ENCODE assay signal across 1 cellular context in the genomic region with DNA sequence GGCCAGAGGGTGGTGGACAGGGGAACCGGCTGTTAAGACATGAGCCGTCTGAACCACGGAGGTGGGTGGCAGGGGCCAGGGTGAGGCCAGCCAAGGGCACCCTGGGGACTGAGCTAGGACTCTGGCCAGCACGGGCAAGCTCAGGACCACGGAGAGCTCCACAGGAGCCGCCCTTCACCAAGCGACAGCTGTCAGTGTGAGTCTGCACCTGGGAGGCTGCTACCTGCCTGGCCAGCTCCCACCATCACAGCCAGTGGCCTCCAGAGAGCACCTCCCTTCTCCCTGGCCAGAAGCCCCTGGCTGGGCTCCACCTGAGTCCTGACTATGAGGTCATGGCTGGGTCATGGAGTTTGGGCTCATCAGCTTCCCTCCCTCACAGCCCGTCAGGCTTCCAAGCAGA.
TF ChIP-seq lines count a peak whose summit lies in the region.

No MANE protein-coding gene starts in this region.

TF ChIP-seq in HepG2, 621 proteins besides CTCF, POLR2A, EP300 and RAD21 (continued from another document and continues in another):
- TF ChIP-seq, protein P1, sequence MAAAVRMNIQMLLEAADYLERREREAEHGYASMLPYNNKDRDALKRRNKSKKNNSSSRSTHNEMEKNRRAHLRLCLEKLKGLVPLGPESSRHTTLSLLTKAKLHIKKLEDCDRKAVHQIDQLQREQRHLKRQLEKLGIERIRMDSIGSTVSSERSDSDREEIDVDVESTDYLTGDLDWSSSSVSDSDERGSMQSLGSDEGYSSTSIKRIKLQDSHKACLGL (CRISPR knock-in tag; IDR thresholded peaks at IDR 0.05) = peak; percentile 65; the same call in 1 of the 2 replicates
- TF ChIP-seq ARNT2 (CRISPR knock-in tag; IDR thresholded peaks at IDR 0.05; ENCODE audit: low read depth) (peak; percentile 67), ZC3H4 (CRISPR knock-in tag; IDR thresholded peaks at IDR 0.05; ENCODE audit: borderline replicate concordance) (no peak), SALL1 (CRISPR knock-in tag; IDR thresholded peaks at IDR 0.05) (peak; percentile 89), GATAD1 (CRISPR knock-in tag; IDR thresholded peaks at IDR 0.05) (peak; percentile 55), EEA1 (CRISPR knock-in tag; IDR thresholded peaks at IDR 0.05; ENCODE audit: borderline replicate concordance) (peak; percentile 50; the same call in 1 of the 2 replicates), HOXA7 (CRISPR knock-in tag; IDR thresholded peaks at IDR 0.05) (0 out of 2 replicates have a peak, but pooled peaks have one; percentile 63), FOXJ3 (CRISPR knock-in tag; IDR thresholded peaks at IDR 0.05; ENCODE audit: borderline replicate concordance) (no peak), ETV6 (CRISPR knock-in tag; conservative IDR thresholded peaks at IDR 0.05) (no peak), ZNF724P (CRISPR knock-in tag; IDR thresholded peaks at IDR 0.05; ENCODE audit: borderline replicate concordance) (peak; percentile 73; the same call in 1 of the 2 replicates), PRMT3 (CRISPR knock-in tag; IDR thresholded peaks at IDR 0.05; ENCODE audit: borderline replicate concordance, low read depth) (0 out of 2 replicates have a peak, but pooled peaks have one; percentile 75), ZFP36L2 (CRISPR knock-in tag; IDR thresholded peaks at IDR 0.05) (0 out of 2 replicates have a peak, but pooled peaks have one; percentile 37), ZNF33A (CRISPR knock-in tag; IDR thresholded peaks at IDR 0.05; ENCODE audit: borderline replicate concordance) (no peak), ZNF530 (CRISPR knock-in tag; IDR thresholded peaks at IDR 0.05; ENCODE audit: low read depth) (peak; percentile 73; the same call in 1 of the 2 replicates), CENPT (CRISPR knock-in tag; IDR thresholded peaks at IDR 0.05; ENCODE audit: low read depth) (no peak), ZNF782 (CRISPR knock-in tag; IDR thresholded peaks at IDR 0.05; ENCODE audit: borderline replicate concordance) (no peak), ZC3H13 (CRISPR knock-in tag; IDR thresholded peaks at IDR 0.05) (peak; percentile 68; the same call in 1 of the 2 replicates), ONECUT2 (CRISPR knock-in tag; IDR thresholded peaks at IDR 0.05) (no peak), SMYD3 (CRISPR knock-in tag; IDR thresholded peaks at IDR 0.05) (no peak), ZNF781 (CRISPR knock-in tag; IDR thresholded peaks at IDR 0.05; ENCODE audit: borderline replicate concordance, not compliant biosample characterization) (peak; percentile 37), ZNF446 (CRISPR knock-in tag; IDR thresholded peaks at IDR 0.05) (peak; percentile 58; the same call in 1 of the 2 replicates), ZNF780A (CRISPR knock-in tag; IDR thresholded peaks at IDR 0.05) (0 out of 2 replicates have a peak, but pooled peaks have one; percentile 50), TOE1 (CRISPR knock-in tag; IDR thresholded peaks at IDR 0.05) (no peak)
- TF ChIP-seq, protein P2, sequence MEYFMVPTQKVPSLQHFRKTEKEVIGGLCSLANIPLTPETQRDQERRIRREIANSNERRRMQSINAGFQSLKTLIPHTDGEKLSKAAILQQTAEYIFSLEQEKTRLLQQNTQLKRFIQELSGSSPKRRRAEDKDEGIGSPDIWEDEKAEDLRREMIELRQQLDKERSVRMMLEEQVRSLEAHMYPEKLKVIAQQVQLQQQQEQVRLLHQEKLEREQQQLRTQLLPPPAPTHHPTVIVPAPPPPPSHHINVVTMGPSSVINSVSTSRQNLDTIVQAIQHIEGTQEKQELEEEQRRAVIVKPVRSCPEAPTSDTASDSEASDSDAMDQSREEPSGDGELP (IDR thresholded peaks at IDR 0.05; ENCODE audit: borderline replicate concordance, low read depth) = peak; percentile 76; the same call in 1 of the 2 replicates
- TF ChIP-seq, protein P3, sequence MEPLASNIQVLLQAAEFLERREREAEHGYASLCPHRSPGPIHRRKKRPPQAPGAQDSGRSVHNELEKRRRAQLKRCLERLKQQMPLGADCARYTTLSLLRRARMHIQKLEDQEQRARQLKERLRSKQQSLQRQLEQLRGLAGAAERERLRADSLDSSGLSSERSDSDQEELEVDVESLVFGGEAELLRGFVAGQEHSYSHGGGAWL (CRISPR knock-in tag; IDR thresholded peaks at IDR 0.05) = peak; percentile 91
- TF ChIP-seq, protein P4, sequence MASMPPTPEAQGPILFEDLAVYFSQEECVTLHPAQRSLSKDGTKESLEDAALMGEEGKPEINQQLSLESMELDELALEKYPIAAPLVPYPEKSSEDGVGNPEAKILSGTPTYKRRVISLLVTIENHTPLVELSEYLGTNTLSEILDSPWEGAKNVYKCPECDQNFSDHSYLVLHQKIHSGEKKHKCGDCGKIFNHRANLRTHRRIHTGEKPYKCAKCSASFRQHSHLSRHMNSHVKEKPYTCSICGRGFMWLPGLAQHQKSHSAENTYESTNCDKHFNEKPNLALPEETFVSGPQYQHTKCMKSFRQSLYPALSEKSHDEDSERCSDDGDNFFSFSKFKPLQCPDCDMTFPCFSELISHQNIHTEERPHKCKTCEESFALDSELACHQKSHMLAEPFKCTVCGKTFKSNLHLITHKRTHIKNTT (CRISPR knock-in tag; IDR thresholded peaks at IDR 0.05) = no peak
- TF ChIP-seq, protein P5, sequence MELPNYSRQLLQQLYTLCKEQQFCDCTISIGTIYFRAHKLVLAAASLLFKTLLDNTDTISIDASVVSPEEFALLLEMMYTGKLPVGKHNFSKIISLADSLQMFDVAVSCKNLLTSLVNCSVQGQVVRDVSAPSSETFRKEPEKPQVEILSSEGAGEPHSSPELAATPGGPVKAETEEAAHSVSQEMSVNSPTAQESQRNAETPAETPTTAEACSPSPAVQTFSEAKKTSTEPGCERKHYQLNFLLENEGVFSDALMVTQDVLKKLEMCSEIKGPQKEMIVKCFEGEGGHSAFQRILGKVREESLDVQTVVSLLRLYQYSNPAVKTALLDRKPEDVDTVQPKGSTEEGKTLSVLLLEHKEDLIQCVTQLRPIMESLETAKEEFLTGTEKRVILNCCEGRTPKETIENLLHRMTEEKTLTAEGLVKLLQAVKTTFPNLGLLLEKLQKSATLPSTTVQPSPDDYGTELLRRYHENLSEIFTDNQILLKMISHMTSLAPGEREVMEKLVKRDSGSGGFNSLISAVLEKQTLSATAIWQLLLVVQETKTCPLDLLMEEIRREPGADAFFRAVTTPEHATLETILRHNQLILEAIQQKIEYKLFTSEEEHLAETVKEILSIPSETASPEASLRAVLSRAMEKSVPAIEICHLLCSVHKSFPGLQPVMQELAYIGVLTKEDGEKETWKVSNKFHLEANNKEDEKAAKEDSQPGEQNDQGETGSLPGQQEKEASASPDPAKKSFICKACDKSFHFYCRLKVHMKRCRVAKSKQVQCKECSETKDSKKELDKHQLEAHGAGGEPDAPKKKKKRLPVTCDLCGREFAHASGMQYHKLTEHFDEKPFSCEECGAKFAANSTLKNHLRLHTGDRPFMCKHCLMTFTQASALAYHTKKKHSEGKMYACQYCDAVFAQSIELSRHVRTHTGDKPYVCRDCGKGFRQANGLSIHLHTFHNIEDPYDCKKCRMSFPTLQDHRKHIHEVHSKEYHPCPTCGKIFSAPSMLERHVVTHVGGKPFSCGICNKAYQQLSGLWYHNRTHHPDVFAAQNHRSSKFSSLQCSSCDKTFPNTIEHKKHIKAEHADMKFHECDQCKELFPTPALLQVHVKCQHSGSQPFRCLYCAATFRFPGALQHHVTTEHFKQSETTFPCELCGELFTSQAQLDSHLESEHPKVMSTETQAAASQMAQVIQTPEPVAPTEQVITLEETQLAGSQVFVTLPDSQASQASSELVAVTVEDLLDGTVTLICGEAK (IDR thresholded peaks at IDR 0.05) = no peak
- TF ChIP-seq, protein P5 (CRISPR knock-in tag; IDR thresholded peaks at IDR 0.05) = 0 out of 2 replicates have a peak, but pooled peaks have one; percentile 36
- TF ChIP-seq, protein P6, sequence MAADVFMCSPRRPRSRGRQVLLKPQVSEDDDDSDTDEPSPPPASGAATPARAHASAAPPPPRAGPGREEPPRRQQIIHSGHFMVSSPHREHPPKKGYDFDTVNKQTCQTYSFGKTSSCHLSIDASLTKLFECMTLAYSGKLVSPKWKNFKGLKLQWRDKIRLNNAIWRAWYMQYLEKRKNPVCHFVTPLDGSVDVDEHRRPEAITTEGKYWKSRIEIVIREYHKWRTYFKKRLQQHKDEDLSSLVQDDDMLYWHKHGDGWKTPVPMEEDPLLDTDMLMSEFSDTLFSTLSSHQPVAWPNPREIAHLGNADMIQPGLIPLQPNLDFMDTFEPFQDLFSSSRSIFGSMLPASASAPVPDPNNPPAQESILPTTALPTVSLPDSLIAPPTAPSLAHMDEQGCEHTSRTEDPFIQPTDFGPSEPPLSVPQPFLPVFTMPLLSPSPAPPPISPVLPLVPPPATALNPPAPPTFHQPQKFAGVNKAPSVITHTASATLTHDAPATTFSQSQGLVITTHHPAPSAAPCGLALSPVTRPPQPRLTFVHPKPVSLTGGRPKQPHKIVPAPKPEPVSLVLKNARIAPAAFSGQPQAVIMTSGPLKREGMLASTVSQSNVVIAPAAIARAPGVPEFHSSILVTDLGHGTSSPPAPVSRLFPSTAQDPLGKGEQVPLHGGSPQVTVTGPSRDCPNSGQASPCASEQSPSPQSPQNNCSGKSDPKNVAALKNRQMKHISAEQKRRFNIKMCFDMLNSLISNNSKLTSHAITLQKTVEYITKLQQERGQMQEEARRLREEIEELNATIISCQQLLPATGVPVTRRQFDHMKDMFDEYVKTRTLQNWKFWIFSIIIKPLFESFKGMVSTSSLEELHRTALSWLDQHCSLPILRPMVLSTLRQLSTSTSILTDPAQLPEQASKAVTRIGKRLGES (CRISPR knock-in tag; IDR thresholded peaks at IDR 0.05; ENCODE audit: borderline replicate concordance) = peak; percentile 68; the same call in 1 of the 2 replicates
- TF ChIP-seq, protein P7, sequence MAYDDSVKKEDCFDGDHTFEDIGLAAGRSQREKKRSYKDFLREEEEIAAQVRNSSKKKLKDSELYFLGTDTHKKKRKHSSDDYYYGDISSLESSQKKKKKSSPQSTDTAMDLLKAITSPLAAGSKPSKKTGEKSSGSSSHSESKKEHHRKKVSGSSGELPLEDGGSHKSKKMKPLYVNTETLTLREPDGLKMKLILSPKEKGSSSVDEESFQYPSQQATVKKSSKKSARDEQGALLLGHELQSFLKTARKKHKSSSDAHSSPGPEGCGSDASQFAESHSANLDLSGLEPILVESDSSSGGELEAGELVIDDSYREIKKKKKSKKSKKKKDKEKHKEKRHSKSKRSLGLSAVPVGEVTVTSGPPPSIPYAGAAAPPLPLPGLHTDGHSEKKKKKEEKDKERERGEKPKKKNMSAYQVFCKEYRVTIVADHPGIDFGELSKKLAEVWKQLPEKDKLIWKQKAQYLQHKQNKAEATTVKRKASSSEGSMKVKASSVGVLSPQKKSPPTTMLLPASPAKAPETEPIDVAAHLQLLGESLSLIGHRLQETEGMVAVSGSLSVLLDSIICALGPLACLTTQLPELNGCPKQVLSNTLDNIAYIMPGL (CRISPR knock-in tag; IDR thresholded peaks at IDR 0.05; ENCODE audit: borderline replicate concordance in 1 of 2, low read depth in 1 of 2) = 0 out of 4 replicates have a peak, but pooled peaks of 1 of the 2 experiments have one; percentile 57
- TF ChIP-seq, protein P8, sequence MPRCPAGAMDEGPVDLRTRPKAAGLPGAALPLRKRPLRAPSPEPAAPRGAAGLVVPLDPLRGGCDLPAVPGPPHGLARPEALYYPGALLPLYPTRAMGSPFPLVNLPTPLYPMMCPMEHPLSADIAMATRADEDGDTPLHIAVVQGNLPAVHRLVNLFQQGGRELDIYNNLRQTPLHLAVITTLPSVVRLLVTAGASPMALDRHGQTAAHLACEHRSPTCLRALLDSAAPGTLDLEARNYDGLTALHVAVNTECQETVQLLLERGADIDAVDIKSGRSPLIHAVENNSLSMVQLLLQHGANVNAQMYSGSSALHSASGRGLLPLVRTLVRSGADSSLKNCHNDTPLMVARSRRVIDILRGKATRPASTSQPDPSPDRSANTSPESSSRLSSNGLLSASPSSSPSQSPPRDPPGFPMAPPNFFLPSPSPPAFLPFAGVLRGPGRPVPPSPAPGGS (CRISPR knock-in tag; IDR thresholded peaks at IDR 0.05) = 0 out of 2 replicates have a peak, but pooled peaks have one; percentile 79
- TF ChIP-seq, protein P9, sequence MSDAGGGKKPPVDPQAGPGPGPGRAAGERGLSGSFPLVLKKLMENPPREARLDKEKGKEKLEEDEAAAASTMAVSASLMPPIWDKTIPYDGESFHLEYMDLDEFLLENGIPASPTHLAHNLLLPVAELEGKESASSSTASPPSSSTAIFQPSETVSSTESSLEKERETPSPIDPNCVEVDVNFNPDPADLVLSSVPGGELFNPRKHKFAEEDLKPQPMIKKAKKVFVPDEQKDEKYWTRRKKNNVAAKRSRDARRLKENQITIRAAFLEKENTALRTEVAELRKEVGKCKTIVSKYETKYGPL (CRISPR knock-in tag; IDR thresholded peaks at IDR 0.05) = no peak
- TF ChIP-seq, protein P10, sequence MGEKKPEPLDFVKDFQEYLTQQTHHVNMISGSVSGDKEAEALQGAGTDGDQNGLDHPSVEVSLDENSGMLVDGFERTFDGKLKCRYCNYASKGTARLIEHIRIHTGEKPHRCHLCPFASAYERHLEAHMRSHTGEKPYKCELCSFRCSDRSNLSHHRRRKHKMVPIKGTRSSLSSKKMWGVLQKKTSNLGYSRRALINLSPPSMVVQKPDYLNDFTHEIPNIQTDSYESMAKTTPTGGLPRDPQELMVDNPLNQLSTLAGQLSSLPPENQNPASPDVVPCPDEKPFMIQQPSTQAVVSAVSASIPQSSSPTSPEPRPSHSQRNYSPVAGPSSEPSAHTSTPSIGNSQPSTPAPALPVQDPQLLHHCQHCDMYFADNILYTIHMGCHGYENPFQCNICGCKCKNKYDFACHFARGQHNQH (CRISPR knock-in tag; IDR thresholded peaks at IDR 0.05) = peak; percentile 71; the same call in 1 of the 2 replicates
